In genomic region chr1:246219508-246220030, GRCh38 we compare ENCODE assay signal across 9 cellular contexts.
A peak's percentile ranks its signal among the peaks of the same experiment; 100 is the strongest.
DNase-seq lines count a peak whose midpoint lies in the region; TF ChIP-seq lines count a peak whose summit lies in the region.
"Had no signal": no experiment of that assay in that cellular context is flagged by ENCODE, and none has a peak within 500 bp of the region (broad histone marks: within the 10 kb centered on the region; RNA-seq: fewer than 3 reads in every experiment).

No MANE protein-coding gene starts in this region.

- POLR2A ChIA-PET in RWPE1 (lab: Yijun Ruan, JAX; ENCODE audit: low non-redundant PET): no interaction called here

- H4K20me1 ChIP-seq in MM.1S (ENCODE audit: insufficient read depth, low read length): no peaks in the 10 kb centered on the region

- H2AFZ ChIP-seq in MM.1S (ENCODE audit: low read length): no peak overlapping the region

- H3K9me3 Mint-ChIP-seq in progenitor cell of endocrine pancreas (ENCODE audit: low read depth): no peaks in the 10 kb centered on the region
- H3K9me3 Mint-ChIP-seq: central memory CD8-positive, alpha-beta T cell had no signal

- DNase-seq in GM20000 (ENCODE audit: low spot score) (peak; percentile 18), MM.1S (peak; percentile 33), SK-N-DZ (ENCODE audit: low spot score) (peak; percentile 47), progenitor cell of endocrine pancreas (ENCODE audit: low spot score, unreplicated experiment) (no peak), RWPE1 (ENCODE audit: low spot score) (no peak), foreskin melanocyte (no peak), C1 segment of cervical spinal cord (lab: John Stamatoyannopoulos, UW) (no peak), superior temporal gyrus (ENCODE audit: extremely low spot score) (no peak)

- no peaks in the 10 kb centered on the region for H3K9me2 ChIP-seq in MM.1S (replicated peaks; ENCODE audit: insufficient read depth, low read length)

- no peaks in the 10 kb centered on the region for H3K27me3 ChIP-seq in MM.1S (replicated peaks; ENCODE audit: insufficient read depth, low read length)

- H3K36me3 Mint-ChIP-seq in progenitor cell of endocrine pancreas (ENCODE audit: insufficient read depth): peaks cover 2% of the 10 kb centered on the region

- H3K27ac Mint-ChIP-seq in progenitor cell of endocrine pancreas: peak overlapping the region; percentile 62

- H3K4me1 ChIP-seq in MM.1S (ENCODE audit: low read length): peaks cover 9% of the 10 kb centered on the region

- H3K9ac ChIP-seq in MM.1S (ENCODE audit: low read length): no peak overlapping the region

- H3K4me3 ChIP-seq in MM.1S (ENCODE audit: low read length): no peak overlapping the region

- H3F3A ChIP-seq in MM.1S (ENCODE audit: insufficient read depth, low read length): peaks cover 8% of the 10 kb centered on the region

- H3K79me2 ChIP-seq in MM.1S (ENCODE audit: low read length): no peaks in the 10 kb centered on the region

- CTCF ChIA-PET in RWPE1 (lab: Yijun Ruan, JAX): interaction anchor here (0.7 kb wide), 1 partner anchor 915 kb away, joined by 3 read pairs; no protein-coding TSS in a partner anchor

- no peak overlapping the region for H3K4me2 ChIP-seq in MM.1S (ENCODE audit: low read depth, low read length)

- TF ChIP-seq CTCF in GM20000 (IDR thresholded peaks at IDR 0.05; ENCODE audit: extremely low read depth, missing control alignments) (no peak), MM.1S (IDR thresholded peaks at IDR 0.05; ENCODE audit: low read length) (no peak), progenitor cell of endocrine pancreas (IDR thresholded peaks at IDR 0.05; ENCODE audit: unreplicated experiment) (no peak), RWPE1 (conservative IDR thresholded peaks at IDR 0.05; ENCODE audit: low read depth) (no peak)

- no peak overlapping the region for H3K4me3 Mint-ChIP-seq in progenitor cell of endocrine pancreas (ENCODE audit: low read depth)
- H3K4me3 Mint-ChIP-seq: central memory CD8-positive, alpha-beta T cell had no signal

- H3K4me1 Mint-ChIP-seq in progenitor cell of endocrine pancreas (ENCODE audit: low read depth): peaks cover 6% of the 10 kb centered on the region

- H3K27me3 Mint-ChIP-seq in progenitor cell of endocrine pancreas: no peaks in the 10 kb centered on the region
- H3K27me3 Mint-ChIP-seq: central memory CD8-positive, alpha-beta T cell had no signal

- H3K36me3 ChIP-seq in MM.1S (replicated peaks; ENCODE audit: insufficient read depth, low read length): no peaks in the 10 kb centered on the region

- H3K9me3 ChIP-seq in MM.1S (replicated peaks; ENCODE audit: insufficient read depth, low read length): no peaks in the 10 kb centered on the region

- H3K27ac ChIP-seq in MM.1S (ENCODE audit: low read length): no peak overlapping the region; the same call in 1 of the 2 replicates
- H3K27ac ChIP-seq in RWPE1: no peak overlapping the region

Comparison
In these comparisons a context has a peak if more than half of its experiments do, and no peak if none do; other contexts are left out.
1. DNase-seq: peak in GM20000 (single experiment), MM.1S (single experiment) and SK-N-DZ (single experiment); none in progenitor cell of endocrine pancreas (single experiment), RWPE1 (single experiment), foreskin melanocyte (single experiment), C1 segment of cervical spinal cord (0 of 14) and superior temporal gyrus (single experiment).